1 cellular context compared by ENCODE assay signal in the genomic region with DNA sequence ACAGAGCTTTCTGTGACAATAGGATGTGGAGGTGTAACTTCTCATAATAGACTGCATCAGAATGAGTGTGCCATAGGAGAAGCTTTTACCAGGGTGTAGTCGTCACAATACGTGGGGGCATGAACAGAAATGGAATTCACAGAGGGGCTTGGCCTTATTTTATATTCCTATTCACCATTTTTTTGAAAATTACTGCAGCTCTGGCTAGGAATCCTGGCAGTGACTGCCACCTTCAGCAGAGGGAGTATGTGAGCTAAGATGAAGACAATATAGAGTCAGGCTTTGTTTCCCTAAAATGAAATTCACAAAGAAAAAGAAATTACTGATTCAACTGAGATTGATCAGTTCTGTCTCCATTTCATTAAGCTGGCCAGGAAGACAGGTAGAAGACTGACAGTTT.
TF ChIP-seq lines count a peak whose summit lies in the region.

No MANE protein-coding gene starts in this region.

TF ChIP-seq in GM23338, 12 proteins besides CTCF, POLR2A, EP300 and RAD21 (continued from another document):
- TF ChIP-seq, protein P1, sequence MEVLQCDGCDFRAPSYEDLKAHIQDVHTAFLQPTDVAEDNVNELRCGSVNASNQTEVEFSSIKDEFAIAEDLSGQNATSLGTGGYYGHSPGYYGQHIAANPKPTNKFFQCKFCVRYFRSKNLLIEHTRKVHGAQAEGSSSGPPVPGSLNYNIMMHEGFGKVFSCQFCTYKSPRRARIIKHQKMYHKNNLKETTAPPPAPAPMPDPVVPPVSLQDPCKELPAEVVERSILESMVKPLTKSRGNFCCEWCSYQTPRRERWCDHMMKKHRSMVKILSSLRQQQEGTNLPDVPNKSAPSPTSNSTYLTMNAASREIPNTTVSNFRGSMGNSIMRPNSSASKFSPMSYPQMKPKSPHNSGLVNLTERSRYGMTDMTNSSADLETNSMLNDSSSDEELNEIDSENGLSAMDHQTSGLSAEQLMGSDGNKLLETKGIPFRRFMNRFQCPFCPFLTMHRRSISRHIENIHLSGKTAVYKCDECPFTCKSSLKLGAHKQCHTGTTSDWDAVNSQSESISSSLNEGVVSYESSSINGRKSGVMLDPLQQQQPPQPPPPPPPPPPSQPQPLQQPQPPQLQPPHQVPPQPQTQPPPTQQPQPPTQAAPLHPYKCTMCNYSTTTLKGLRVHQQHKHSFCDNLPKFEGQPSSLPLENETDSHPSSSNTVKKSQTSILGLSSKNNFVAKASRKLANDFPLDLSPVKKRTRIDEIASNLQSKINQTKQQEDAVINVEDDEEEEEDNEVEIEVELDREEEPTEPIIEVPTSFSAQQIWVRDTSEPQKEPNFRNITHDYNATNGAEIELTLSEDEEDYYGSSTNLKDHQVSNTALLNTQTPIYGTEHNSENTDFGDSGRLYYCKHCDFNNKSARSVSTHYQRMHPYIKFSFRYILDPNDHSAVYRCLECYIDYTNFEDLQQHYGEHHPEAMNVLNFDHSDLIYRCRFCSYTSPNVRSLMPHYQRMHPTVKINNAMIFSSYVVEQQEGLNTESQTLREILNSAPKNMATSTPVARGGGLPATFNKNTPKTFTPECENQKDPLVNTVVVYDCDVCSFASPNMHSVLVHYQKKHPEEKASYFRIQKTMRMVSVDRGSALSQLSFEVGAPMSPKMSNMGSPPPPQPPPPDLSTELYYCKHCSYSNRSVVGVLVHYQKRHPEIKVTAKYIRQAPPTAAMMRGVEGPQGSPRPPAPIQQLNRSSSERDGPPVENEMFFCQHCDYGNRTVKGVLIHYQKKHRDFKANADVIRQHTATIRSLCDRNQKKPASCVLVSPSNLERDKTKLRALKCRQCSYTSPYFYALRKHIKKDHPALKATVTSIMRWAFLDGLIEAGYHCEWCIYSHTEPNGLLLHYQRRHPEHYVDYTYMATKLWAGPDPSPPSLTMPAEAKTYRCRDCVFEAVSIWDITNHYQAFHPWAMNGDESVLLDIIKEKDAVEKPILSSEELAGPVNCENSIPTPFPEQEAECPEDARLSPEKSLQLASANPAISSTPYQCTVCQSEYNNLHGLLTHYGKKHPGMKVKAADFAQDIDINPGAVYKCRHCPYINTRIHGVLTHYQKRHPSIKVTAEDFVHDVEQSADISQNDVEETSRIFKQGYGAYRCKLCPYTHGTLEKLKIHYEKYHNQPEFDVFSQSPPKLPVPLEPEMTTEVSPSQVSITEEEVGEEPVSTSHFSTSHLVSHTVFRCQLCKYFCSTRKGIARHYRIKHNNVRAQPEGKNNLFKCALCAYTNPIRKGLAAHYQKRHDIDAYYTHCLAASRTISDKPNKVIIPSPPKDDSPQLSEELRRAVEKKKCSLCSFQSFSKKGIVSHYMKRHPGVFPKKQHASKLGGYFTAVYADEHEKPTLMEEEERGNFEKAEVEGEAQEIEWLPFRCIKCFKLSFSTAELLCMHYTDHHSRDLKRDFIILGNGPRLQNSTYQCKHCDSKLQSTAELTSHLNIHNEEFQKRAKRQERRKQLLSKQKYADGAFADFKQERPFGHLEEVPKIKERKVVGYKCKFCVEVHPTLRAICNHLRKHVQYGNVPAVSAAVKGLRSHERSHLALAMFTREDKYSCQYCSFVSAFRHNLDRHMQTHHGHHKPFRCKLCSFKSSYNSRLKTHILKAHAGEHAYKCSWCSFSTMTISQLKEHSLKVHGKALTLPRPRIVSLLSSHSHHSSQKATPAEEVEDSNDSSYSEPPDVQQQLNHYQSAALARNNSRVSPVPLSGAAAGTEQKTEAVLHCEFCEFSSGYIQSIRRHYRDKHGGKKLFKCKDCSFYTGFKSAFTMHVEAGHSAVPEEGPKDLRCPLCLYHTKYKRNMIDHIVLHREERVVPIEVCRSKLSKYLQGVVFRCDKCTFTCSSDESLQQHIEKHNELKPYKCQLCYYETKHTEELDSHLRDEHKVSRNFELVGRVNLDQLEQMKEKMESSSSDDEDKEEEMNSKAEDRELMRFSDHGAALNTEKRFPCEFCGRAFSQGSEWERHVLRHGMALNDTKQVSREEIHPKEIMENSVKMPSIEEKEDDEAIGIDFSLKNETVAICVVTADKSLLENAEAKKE (CRISPR knock-in tag; IDR thresholded peaks at IDR 0.05): no peak
- TF ChIP-seq EZH2phosphoT487 (IDR thresholded peaks at IDR 0.05; ENCODE audit: unreplicated experiment) (no peak), CREB1 (CRISPR knock-in tag; IDR thresholded peaks at IDR 0.05; ENCODE audit: low read depth) (no peak), ZNF331 (CRISPR knock-in tag; IDR thresholded peaks at IDR 0.05; ENCODE audit: low read depth) (no peak), NANOG (IDR thresholded peaks at IDR 0.05; ENCODE audit: borderline replicate concordance) (no peak), EZH2 (IDR thresholded peaks at IDR 0.05; ENCODE audit: low read depth, unreplicated experiment) (no peak), POLR2AphosphoS5 (IDR thresholded peaks at IDR 0.05; ENCODE audit: low read depth) (no peak), STAT1 (IDR thresholded peaks at IDR 0.05; ENCODE audit: unreplicated experiment) (no peak)
- TF ChIP-seq, protein P2, sequence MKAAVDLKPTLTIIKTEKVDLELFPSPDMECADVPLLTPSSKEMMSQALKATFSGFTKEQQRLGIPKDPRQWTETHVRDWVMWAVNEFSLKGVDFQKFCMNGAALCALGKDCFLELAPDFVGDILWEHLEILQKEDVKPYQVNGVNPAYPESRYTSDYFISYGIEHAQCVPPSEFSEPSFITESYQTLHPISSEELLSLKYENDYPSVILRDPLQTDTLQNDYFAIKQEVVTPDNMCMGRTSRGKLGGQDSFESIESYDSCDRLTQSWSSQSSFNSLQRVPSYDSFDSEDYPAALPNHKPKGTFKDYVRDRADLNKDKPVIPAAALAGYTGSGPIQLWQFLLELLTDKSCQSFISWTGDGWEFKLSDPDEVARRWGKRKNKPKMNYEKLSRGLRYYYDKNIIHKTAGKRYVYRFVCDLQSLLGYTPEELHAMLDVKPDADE (IDR thresholded peaks at IDR 0.05): no peak
